Comparison of ENCODE assay signal across 1 cellular context in the genomic region with DNA sequence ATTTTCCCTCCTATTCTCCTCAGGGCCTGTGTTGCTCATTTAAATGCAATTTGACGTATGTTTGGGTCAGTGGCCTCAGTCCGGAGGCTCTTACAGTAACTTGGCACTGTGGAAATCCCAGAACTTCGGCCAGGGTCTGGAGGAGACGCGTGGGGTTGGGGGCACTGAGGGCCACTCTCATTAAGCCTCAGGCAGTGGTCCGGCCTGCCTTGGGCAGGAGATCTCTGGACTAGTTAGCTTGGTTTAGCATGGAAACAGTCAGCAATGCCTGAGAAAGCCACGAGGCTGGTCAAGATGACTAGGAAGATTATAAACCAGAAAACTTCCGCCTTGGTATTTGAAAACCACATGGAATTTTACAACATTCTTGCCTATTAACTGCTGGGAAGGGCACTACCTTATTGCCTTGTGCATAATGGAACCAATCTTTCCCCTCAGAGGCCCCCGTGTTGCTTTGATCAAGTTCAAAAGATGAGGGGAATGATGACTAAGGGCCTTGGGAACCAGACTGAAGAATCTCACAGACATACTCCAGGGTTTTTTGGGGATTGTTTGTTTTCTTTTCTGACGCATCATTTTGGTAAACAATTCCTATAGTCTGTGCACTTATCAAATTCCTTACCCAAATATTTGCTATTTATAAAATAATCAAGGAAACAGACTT.
A peak's percentile ranks its signal among the peaks of the same experiment; 100 is the strongest.
TF ChIP-seq lines count a peak whose summit lies in the region.

No MANE protein-coding gene starts in this region.

TF ChIP-seq in K562, 482 proteins besides CTCF, POLR2A, EP300 and RAD21 (continued from another document):
- no peak for TF ChIP-seq ZNF717 (CRISPR knock-in tag; IDR thresholded peaks at IDR 0.05)
- 0 out of 2 replicates have a peak, but pooled peaks have one; percentile 17 for TF ChIP-seq FOSL1 (tag; conservative IDR thresholded peaks at IDR 0.05)
- TF ChIP-seq, protein P1, sequence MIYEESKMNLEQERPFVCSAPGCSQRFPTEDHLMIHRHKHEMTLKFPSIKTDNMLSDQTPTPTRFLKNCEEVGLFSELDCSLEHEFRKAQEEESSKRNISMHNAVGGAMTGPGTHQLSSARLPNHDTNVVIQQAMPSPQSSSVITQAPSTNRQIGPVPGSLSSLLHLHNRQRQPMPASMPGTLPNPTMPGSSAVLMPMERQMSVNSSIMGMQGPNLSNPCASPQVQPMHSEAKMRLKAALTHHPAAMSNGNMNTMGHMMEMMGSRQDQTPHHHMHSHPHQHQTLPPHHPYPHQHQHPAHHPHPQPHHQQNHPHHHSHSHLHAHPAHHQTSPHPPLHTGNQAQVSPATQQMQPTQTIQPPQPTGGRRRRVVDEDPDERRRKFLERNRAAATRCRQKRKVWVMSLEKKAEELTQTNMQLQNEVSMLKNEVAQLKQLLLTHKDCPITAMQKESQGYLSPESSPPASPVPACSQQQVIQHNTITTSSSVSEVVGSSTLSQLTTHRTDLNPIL (CRISPR knock-in tag; IDR thresholded peaks at IDR 0.05), result no peak
- TF ChIP-seq, protein P2, sequence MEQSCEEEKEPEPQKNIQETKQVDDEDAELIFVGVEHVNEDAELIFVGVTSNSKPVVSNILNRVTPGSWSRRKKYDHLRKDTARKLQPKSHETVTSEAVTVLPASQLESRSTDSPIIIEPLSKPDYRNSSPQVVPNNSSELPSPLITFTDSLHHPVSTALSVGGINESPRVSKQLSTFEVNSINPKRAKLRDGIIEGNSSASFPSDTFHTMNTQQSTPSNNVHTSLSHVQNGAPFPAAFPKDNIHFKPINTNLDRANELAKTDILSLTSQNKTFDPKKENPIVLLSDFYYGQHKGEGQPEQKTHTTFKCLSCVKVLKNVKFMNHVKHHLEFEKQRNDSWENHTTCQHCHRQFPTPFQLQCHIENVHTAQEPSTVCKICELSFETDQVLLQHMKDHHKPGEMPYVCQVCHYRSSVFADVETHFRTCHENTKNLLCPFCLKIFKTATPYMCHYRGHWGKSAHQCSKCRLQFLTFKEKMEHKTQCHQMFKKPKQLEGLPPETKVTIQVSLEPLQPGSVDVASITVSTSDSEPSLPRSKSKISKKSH (CRISPR knock-in tag; IDR thresholded peaks at IDR 0.05), result no peak
- TF ChIP-seq L3MBTL2 (IDR thresholded peaks at IDR 0.05), result peak; percentile 60
- TF ChIP-seq KLF6 (CRISPR knock-in tag; IDR thresholded peaks at IDR 0.05; ENCODE audit: borderline replicate concordance), result no peak
- no peak for TF ChIP-seq RBM17 (IDR thresholded peaks at IDR 0.05; ENCODE audit: borderline replicate concordance, low read depth, low read length)
- TF ChIP-seq ZNF766 (CRISPR knock-in tag; conservative IDR thresholded peaks at IDR 0.05), result 0 out of 2 replicates have a peak, but pooled peaks have one; percentile 12
- peak; percentile 52 for TF ChIP-seq ZNF589 (CRISPR knock-in tag; IDR thresholded peaks at IDR 0.05; ENCODE audit: low read depth)
- TF ChIP-seq, protein P3, sequence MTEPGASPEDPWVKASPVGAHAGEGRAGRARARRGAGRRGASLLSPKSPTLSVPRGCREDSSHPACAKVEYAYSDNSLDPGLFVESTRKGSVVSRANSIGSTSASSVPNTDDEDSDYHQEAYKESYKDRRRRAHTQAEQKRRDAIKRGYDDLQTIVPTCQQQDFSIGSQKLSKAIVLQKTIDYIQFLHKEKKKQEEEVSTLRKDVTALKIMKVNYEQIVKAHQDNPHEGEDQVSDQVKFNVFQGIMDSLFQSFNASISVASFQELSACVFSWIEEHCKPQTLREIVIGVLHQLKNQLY (CRISPR knock-in tag; conservative IDR thresholded peaks at IDR 0.05), result no peak
- TF ChIP-seq ZNF232 (CRISPR knock-in tag; IDR thresholded peaks at IDR 0.05), result no peak
- TF ChIP-seq, protein P4, sequence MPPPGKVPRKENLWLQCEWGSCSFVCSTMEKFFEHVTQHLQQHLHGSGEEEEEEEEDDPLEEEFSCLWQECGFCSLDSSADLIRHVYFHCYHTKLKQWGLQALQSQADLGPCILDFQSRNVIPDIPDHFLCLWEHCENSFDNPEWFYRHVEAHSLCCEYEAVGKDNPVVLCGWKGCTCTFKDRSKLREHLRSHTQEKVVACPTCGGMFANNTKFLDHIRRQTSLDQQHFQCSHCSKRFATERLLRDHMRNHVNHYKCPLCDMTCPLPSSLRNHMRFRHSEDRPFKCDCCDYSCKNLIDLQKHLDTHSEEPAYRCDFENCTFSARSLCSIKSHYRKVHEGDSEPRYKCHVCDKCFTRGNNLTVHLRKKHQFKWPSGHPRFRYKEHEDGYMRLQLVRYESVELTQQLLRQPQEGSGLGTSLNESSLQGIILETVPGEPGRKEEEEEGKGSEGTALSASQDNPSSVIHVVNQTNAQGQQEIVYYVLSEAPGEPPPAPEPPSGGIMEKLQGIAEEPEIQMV (tag; conservative IDR thresholded peaks at IDR 0.05; ENCODE audit: low read depth), result no peak
- TF ChIP-seq, protein P5, sequence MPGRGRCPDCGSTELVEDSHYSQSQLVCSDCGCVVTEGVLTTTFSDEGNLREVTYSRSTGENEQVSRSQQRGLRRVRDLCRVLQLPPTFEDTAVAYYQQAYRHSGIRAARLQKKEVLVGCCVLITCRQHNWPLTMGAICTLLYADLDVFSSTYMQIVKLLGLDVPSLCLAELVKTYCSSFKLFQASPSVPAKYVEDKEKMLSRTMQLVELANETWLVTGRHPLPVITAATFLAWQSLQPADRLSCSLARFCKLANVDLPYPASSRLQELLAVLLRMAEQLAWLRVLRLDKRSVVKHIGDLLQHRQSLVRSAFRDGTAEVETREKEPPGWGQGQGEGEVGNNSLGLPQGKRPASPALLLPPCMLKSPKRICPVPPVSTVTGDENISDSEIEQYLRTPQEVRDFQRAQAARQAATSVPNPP (IDR thresholded peaks at IDR 0.05; ENCODE audit: borderline replicate concordance, insufficient read depth, insufficient read length), result no peak
- TF ChIP-seq, protein P6, sequence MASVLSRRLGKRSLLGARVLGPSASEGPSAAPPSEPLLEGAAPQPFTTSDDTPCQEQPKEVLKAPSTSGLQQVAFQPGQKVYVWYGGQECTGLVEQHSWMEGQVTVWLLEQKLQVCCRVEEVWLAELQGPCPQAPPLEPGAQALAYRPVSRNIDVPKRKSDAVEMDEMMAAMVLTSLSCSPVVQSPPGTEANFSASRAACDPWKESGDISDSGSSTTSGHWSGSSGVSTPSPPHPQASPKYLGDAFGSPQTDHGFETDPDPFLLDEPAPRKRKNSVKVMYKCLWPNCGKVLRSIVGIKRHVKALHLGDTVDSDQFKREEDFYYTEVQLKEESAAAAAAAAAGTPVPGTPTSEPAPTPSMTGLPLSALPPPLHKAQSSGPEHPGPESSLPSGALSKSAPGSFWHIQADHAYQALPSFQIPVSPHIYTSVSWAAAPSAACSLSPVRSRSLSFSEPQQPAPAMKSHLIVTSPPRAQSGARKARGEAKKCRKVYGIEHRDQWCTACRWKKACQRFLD (CRISPR knock-in tag; IDR thresholded peaks at IDR 0.05), result 0 out of 2 replicates have a peak, but pooled peaks have one; percentile 28
- no peak for TF ChIP-seq GATAD2A (IDR thresholded peaks at IDR 0.05)
- no peak for TF ChIP-seq ZNF696 (CRISPR knock-in tag; conservative IDR thresholded peaks at IDR 0.05)
- TF ChIP-seq, protein P7, sequence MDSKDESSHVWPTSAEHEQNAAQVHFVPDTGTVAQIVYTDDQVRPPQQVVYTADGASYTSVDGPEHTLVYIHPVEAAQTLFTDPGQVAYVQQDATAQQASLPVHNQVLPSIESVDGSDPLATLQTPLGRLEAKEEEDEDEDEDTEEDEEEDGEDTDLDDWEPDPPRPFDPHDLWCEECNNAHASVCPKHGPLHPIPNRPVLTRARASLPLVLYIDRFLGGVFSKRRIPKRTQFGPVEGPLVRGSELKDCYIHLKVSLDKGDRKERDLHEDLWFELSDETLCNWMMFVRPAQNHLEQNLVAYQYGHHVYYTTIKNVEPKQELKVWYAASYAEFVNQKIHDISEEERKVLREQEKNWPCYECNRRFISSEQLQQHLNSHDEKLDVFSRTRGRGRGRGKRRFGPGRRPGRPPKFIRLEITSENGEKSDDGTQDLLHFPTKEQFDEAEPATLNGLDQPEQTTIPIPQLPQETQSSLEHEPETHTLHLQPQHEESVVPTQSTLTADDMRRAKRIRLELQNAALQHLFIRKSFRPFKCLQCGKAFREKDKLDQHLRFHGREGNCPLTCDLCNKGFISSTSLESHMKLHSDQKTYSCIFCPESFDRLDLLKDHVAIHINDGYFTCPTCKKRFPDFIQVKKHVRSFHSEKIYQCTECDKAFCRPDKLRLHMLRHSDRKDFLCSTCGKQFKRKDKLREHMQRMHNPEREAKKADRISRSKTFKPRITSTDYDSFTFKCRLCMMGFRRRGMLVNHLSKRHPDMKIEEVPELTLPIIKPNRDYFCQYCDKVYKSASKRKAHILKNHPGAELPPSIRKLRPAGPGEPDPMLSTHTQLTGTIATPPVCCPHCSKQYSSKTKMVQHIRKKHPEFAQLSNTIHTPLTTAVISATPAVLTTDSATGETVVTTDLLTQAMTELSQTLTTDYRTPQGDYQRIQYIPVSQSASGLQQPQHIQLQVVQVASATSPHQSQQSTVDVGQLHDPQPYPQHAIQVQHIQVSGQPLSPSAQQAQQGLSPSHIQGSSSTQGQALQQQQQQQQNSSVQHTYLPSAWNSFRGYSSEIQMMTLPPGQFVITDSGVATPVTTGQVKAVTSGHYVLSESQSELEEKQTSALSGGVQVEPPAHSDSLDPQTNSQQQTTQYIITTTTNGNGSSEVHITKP (IDR thresholded peaks at IDR 0.05; ENCODE audit: partially characterized antibody), result no peak
- TF ChIP-seq CXXC5 (CRISPR knock-in tag; IDR thresholded peaks at IDR 0.05), result no peak
- TF ChIP-seq PYGO2 (tag; IDR thresholded peaks at IDR 0.05), result no peak
- no peak for TF ChIP-seq RBM39 (optimal IDR thresholded peaks at IDR 0.05; ENCODE audit: low read depth, low read length)
- TF ChIP-seq, protein P8, sequence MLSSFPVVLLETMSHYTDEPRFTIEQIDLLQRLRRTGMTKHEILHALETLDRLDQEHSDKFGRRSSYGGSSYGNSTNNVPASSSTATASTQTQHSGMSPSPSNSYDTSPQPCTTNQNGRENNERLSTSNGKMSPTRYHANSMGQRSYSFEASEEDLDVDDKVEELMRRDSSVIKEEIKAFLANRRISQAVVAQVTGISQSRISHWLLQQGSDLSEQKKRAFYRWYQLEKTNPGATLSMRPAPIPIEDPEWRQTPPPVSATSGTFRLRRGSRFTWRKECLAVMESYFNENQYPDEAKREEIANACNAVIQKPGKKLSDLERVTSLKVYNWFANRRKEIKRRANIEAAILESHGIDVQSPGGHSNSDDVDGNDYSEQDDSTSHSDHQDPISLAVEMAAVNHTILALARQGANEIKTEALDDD (IDR thresholded peaks at IDR 0.05), result peak; percentile 95
- TF ChIP-seq ZFX (CRISPR knock-in tag; IDR thresholded peaks at IDR 0.05), result no peak
